In genomic region chr15:93037341-93038063, GRCh38 we compare ENCODE assay signal across 9 cellular contexts. TPM values are rescaled to one million over a fixed set of nuclear protein-coding genes. Genes with fewer than 3 reads are reported as not detected.
DNase-seq lines count a peak whose midpoint lies in the region; ATAC-seq, FAIRE-seq and TF ChIP-seq lines count a peak whose summit lies in the region.
"Had no signal": no experiment of that assay in that cellular context is flagged by ENCODE, and none has a peak within 500 bp of the region (broad histone marks: within the 10 kb centered on the region; RNA-seq: fewer than 3 reads in every experiment).

No MANE protein-coding gene starts in this region.

- TF ChIP-seq CTCF in kidney (IDR thresholded peaks at IDR 0.05; ENCODE audit: borderline replicate concordance, extremely low read depth, insufficient read depth): no peak

- no peak for ATAC-seq in activated naive CD8-positive, alpha-beta T cell treated with anti-CD3 and anti-CD28 coated beads, Interleukin-2, amount 10 ng/mL, durations not matched to agents 7 days and 5 days (ENCODE audit: low read depth)
- no peak for ATAC-seq in HG03520 (IDR thresholded peaks at IDR 0.05; ENCODE audit: unreplicated experiment)

- intact Hi-C loops in kidney (cut with DNase I): no loop called here

- peaks cover 1% of the 10 kb centered on the region for H3K27me3 Mint-ChIP-seq in activated naive CD8-positive, alpha-beta T cell treated with anti-CD3 and anti-CD28 coated beads, Interleukin-2, amount 10 ng/mL, durations not matched to agents 7 days and 5 days
- peaks cover 3% of the 10 kb centered on the region for H3K27me3 Mint-ChIP-seq in activated naive CD8-positive, alpha-beta T cell treated with anti-CD3 and anti-CD28 coated beads for 36 hours

- H3K27ac Mint-ChIP-seq in activated naive CD8-positive, alpha-beta T cell treated with anti-CD3 and anti-CD28 coated beads, Interleukin-2, amount 10 ng/mL, durations not matched to agents 7 days and 5 days: no peak overlapping the region
- H3K27ac Mint-ChIP-seq in activated naive CD8-positive, alpha-beta T cell treated with anti-CD3 and anti-CD28 coated beads for 36 hours: no peak overlapping the region

- no peak overlapping the region for H3K27ac ChIP-seq in kidney (ENCODE audit: low read depth in 2 of 2, low read length in 2 of 2)

- peak; percentile 23 for DNase-seq in activated naive CD8-positive, alpha-beta T cell treated with anti-CD3 and anti-CD28 coated beads, Interleukin-2, amount 10 ng/mL, durations not matched to agents 7 days and 5 days
- no peak for DNase-seq in activated naive CD8-positive, alpha-beta T cell treated with anti-CD3 and anti-CD28 coated beads for 36 hours
- DNase-seq in astrocyte of the hippocampus (ENCODE audit: low read depth, low spot score): peak; percentile 68
- peak; percentile 70 for DNase-seq in kidney
- DNase-seq in urothelium cell line (ENCODE audit: low spot score): peak; percentile 48
- DNase-seq in H54 (ENCODE audit: insufficient read length, low spot score): no peak
- DNase-seq in NCI-H510A treated with DMSO at 0.1 percent for 48 hours (lab: John Stamatoyannopoulos, UW): no peak
- DNase-seq: DND-41 had no signal

- H3K4me1 Mint-ChIP-seq in activated naive CD8-positive, alpha-beta T cell treated with anti-CD3 and anti-CD28 coated beads, Interleukin-2, amount 10 ng/mL, durations not matched to agents 7 days and 5 days: peaks cover 6% of the 10 kb centered on the region
- H3K4me1 Mint-ChIP-seq in activated naive CD8-positive, alpha-beta T cell treated with anti-CD3 and anti-CD28 coated beads for 36 hours: peaks cover 4% of the 10 kb centered on the region

- H3K9me3 Mint-ChIP-seq in activated naive CD8-positive, alpha-beta T cell treated with anti-CD3 and anti-CD28 coated beads, Interleukin-2, amount 10 ng/mL, durations not matched to agents 7 days and 5 days: no peaks in the 10 kb centered on the region
- H3K9me3 Mint-ChIP-seq in activated naive CD8-positive, alpha-beta T cell treated with anti-CD3 and anti-CD28 coated beads for 36 hours: no peaks in the 10 kb centered on the region

- POLR2A ChIA-PET in activated naive CD8-positive, alpha-beta T cell treated with anti-CD3 and anti-CD28 coated beads, Interleukin-2, amount 10 ng/mL, durations not matched to agents 7 days and 5 days (lab: Charles Lee): no interaction called here

- no peak overlapping the region for H3K9ac ChIP-seq in kidney (ENCODE audit: low read length in 2 of 2)

- H3K9me3 ChIP-seq in kidney (ENCODE audit: control insufficient read depth in 1 of 2, low read length in 2 of 2): no peaks in the 10 kb centered on the region

- no peaks in the 10 kb centered on the region for H3K36me3 Mint-ChIP-seq in activated naive CD8-positive, alpha-beta T cell treated with anti-CD3 and anti-CD28 coated beads, Interleukin-2, amount 10 ng/mL, durations not matched to agents 7 days and 5 days
- no peaks in the 10 kb centered on the region for H3K36me3 Mint-ChIP-seq in activated naive CD8-positive, alpha-beta T cell treated with anti-CD3 and anti-CD28 coated beads for 36 hours

- no peak for TF ChIP-seq POLR2A in H54 (IDR thresholded peaks at IDR 0.05; ENCODE audit: low read depth, low read length)

- no peaks in the 10 kb centered on the region for H3K36me3 ChIP-seq in kidney (ENCODE audit: control insufficient read depth in 1 of 2, insufficient read depth in 2 of 2, low read length in 2 of 2)

- FAIRE-seq in kidney (lab: Jason Lieb, UNC) (no peak), urothelium cell line (lab: Jason Lieb, UNC) (peak; percentile 13), H54 (lab: Jason Lieb, UNC) (no peak)

- no peak overlapping the region for H3K4me3 ChIP-seq in kidney (ENCODE audit: low read length in 2 of 2)

- no peak overlapping the region for H3K4me3 Mint-ChIP-seq in activated naive CD8-positive, alpha-beta T cell treated with anti-CD3 and anti-CD28 coated beads, Interleukin-2, amount 10 ng/mL, durations not matched to agents 7 days and 5 days
- H3K4me3 Mint-ChIP-seq in activated naive CD8-positive, alpha-beta T cell treated with anti-CD3 and anti-CD28 coated beads for 36 hours: no peak overlapping the region

- H3K4me1 ChIP-seq in kidney (ENCODE audit: control insufficient read depth in 1 of 2, insufficient read depth in 1 of 2, low read depth in 1 of 2, low read length in 2 of 2): no peaks in the 10 kb centered on the region

RNA-seq across cellular contexts. Expression of gene RGMA, which starts 51.5 kb away (rescaled TPM):
- total RNA-seq in activated naive CD8-positive, alpha-beta T cell treated with anti-CD3 and anti-CD28 coated beads, Interleukin-2, amount 10 ng/mL, durations not matched to agents 7 days and 5 days: under 1 TPM in 1 of 2 experiments, not detected in 1; 0.30 TPM
- under 1 TPM; 0.08 TPM for total RNA-seq in activated naive CD8-positive, alpha-beta T cell treated with anti-CD3 and anti-CD28 coated beads for 36 hours
- 4.7 TPM for total RNA-seq in kidney
- 4.4 TPM for polyA plus RNA-seq in kidney (ENCODE audit: insufficient read depth, low read depth, low replicate concordance)

Comparison
In these comparisons a context has a peak if more than half of its experiments do, and no peak if none do; other contexts are left out.
1. DNase-seq: peak in activated naive CD8-positive, alpha-beta T cell treated with anti-CD3 and anti-CD28 coated beads, Interleukin-2, amount 10 ng/mL, durations not matched to agents 7 days and 5 days (single experiment), astrocyte of the hippocampus (single experiment), kidney (single experiment) and urothelium cell line (single experiment); none in activated naive CD8-positive, alpha-beta T cell treated with anti-CD3 and anti-CD28 coated beads for 36 hours (single experiment), H54 (single experiment) and NCI-H510A treated with DMSO at 0.1 percent for 48 hours (single experiment).